ENCODE assay signal across 17 cellular contexts in the genomic region with DNA sequence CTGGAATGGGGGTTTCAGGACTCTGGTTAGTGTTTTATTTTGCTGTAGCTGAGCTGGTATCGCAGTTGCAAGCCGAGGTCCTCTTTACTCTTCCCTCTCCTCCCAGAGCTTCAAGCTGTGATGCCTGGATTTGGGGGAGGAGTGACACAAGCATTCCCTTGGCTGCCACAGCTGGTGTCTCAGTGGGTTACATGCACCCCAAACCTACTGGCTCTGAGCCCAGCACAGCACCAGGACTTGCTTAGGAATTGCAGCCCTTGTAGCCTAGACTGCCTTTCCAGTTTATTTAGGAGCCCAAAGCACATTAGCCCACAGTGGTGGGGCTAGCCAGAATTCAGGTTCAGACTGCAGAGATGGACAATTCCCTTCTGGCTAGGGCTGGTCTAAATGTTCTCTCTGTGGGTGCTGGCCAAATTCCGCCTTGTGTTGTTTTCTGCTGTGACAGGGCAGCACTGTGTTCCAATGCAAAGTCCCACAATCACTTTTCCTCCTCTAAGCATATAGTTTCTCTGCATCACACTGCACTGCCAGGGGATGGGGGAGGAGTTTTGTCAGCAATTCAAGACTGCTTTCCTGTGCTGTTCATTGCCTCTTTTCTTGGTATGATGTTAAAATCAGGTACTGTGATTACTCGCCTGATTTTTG.
DNase-seq lines count a peak whose midpoint lies in the region; ATAC-seq and TF ChIP-seq lines count a peak whose summit lies in the region.
"Had no signal": no experiment of that assay in that cellular context is flagged by ENCODE, and none has a peak within 500 bp of the region (broad histone marks: within the 10 kb centered on the region; RNA-seq: fewer than 3 reads in every experiment).

No MANE protein-coding gene starts in this region.

- H3K27me3 Mint-ChIP-seq in GM23338 (ENCODE audit: insufficient read depth, low read depth, poor library complexity) (no peaks in the 10 kb centered on the region), WTC11 (ENCODE audit: low read depth) (no peaks in the 10 kb centered on the region)

- H3K4me1 ChIP-seq in GM23338 (ENCODE audit: insufficient read depth) (no peaks in the 10 kb centered on the region; the same call in 1 of the 2 replicates), aorta (ENCODE audit: control insufficient read depth in 1 of 2, insufficient read depth in 2 of 2, low read length in 2 of 2) (no peaks in the 10 kb centered on the region)

- no peaks in the 10 kb centered on the region for H4K20me1 ChIP-seq in GM23338 (replicated peaks; ENCODE audit: insufficient read depth)

- POLR2A ChIA-PET in WTC11 (lab: Charles Lee) = no interaction called here

- H3K4me3 ChIP-seq in GM23338 (no peak overlapping the region), aorta (ENCODE audit: low read length in 2 of 2) (no peak overlapping the region)
- H3K4me3 ChIP-seq: PC-9 had no signal

- H3K79me2 ChIP-seq in GM23338 (replicated peaks; ENCODE audit: insufficient read depth) = no peaks in the 10 kb centered on the region

- CTCF ChIA-PET in WTC11 (lab: Charles Lee) = interaction anchor here (1.2 kb wide), 1 partner anchor 10 kb away, joined by 3 read pairs; no protein-coding TSS in a partner anchor

- H3K36me3 Mint-ChIP-seq in GM23338 (ENCODE audit: low read depth) (0 out of 3 replicates have a peak, but pooled peaks cover 3% of the 10 kb centered on the region), WTC11 (peaks cover 6% of the 10 kb centered on the region; the same call in 1 of the 2 replicates)

- H3K4me2 ChIP-seq in GM23338 = no peak overlapping the region
- H3K4me2 ChIP-seq: KMS-11, PC-9 had no signal

- no peaks in the 10 kb centered on the region for H3F3A ChIP-seq in GM23338 (replicated peaks; ENCODE audit: low read depth)

- TF ChIP-seq CTCF in GM23338 (conservative IDR thresholded peaks at IDR 0.05; ENCODE audit: low read depth in 2 of 2) (no peak), WTC11 (IDR thresholded peaks at IDR 0.05) (no peak)

- ATAC-seq in GM23338 (peak; percentile 70), WTC11 (peak; percentile 68), aorta (ENCODE audit: low FRiP score) (peak; percentile 46)

- H3K4me1 Mint-ChIP-seq in GM23338 (peaks cover 8% of the 10 kb centered on the region; the same call in 2 of the 3 replicates), WTC11 (peaks cover 12% of the 10 kb centered on the region)
- H3K4me1 Mint-ChIP-seq: CD8-positive, alpha-beta memory T cell had no signal

- H3K27ac Mint-ChIP-seq in GM23338 (peak overlapping the region; percentile 11; the same call in 1 of the 2 replicates), WTC11 (no peak overlapping the region)

- DNase-seq in GM23338 (ENCODE audit: low spot score) = peak; percentile 16
- no peak for DNase-seq in WTC11 (ENCODE audit: low spot score)
- peak; percentile 26 for DNase-seq in inferior parietal cortex (ENCODE audit: extremely low spot score)
- DNase-seq in aorta = no peak
- no peak for DNase-seq in activated gamma-delta T cell treated with Interleukin-2 at 50 U/mL for 16 hours
- DNase-seq in HPDE6-E6E7 (ENCODE audit: extremely low spot score) = no peak
- DNase-seq in activated CD8-positive, alpha-beta memory T cell treated with anti-CD3 and anti-CD28 coated beads for 24 hours = no peak
- DNase-seq: CD8-positive, alpha-beta memory T cell; GF-D8; GOT3; NCI-H1417 treated with DMSO at 0.1 percent for 48 hours; NCI-H187 treated with DMSO at 0.1 percent for 48 hours; NCI-H2227 treated with DMSO at 0.1 percent for 48 hours; NCI-H82; PC-9 had no signal

- H3K36me3 ChIP-seq in GM23338 (ENCODE audit: insufficient read depth) (no peaks in the 10 kb centered on the region), aorta (ENCODE audit: control insufficient read depth in 1 of 2, insufficient read depth in 2 of 2, low read length in 1 of 2) (no peaks in the 10 kb centered on the region)

- H3K9me2 ChIP-seq in GM23338 (ENCODE audit: insufficient read depth) = 0 out of 2 replicates have a peak, but pooled peaks cover 4% of the 10 kb centered on the region

- H3K27me3 ChIP-seq in GM23338 (ENCODE audit: insufficient read depth) (no peaks in the 10 kb centered on the region), aorta (ENCODE audit: control insufficient read depth in 1 of 2, insufficient read depth in 2 of 2, low read length in 1 of 2) (no peaks in the 10 kb centered on the region)

- intact Hi-C loops in aorta (cut with DNase I) = no loop called here

- WGBS in aorta, 2 donors = 80 to 81% methylated on average over 4 of the region's 4 CpGs

- peak overlapping the region; percentile 60 for H2AFZ ChIP-seq in GM23338
- H2AFZ ChIP-seq: PC-9 had no signal

- H3K9me3 Mint-ChIP-seq in GM23338 (peaks cover 9% of the 10 kb centered on the region; the same call in 2 of the 3 replicates), WTC11 (peaks cover 11% of the 10 kb centered on the region)

- H3K4me3 Mint-ChIP-seq in GM23338 = no peak overlapping the region
- no peak overlapping the region for H3K4me3 Mint-ChIP-seq in WTC11
- H3K4me3 Mint-ChIP-seq: CD8-positive, alpha-beta memory T cell had no signal

- H3K27ac ChIP-seq in GM23338 (ENCODE audit: low read depth) = no peak overlapping the region
- no peak overlapping the region for H3K27ac ChIP-seq in aorta (ENCODE audit: low read depth in 1 of 2, low read length in 2 of 2)
- H3K27ac ChIP-seq: KMS-11, PC-9, RWPE1 had no signal

- no peaks in the 10 kb centered on the region for H3K9me3 ChIP-seq in aorta (ENCODE audit: control insufficient read depth, low read length)

TF ChIP-seq in GM23338, 12 proteins besides CTCF, POLR2A, EP300 and RAD21 (continues in another document):
- TF ChIP-seq STAT1 (IDR thresholded peaks at IDR 0.05; ENCODE audit: unreplicated experiment) = no peak
- TF ChIP-seq EZH2 (IDR thresholded peaks at IDR 0.05; ENCODE audit: low read depth, unreplicated experiment) = no peak

TF ChIP-seq in WTC11, 78 proteins besides CTCF, POLR2A, EP300 and RAD21 (continues in another document):
- no peak for TF ChIP-seq NFE2L1 (CRISPR knock-in tag; IDR thresholded peaks at IDR 0.05)
- TF ChIP-seq EMX1 (CRISPR knock-in tag; IDR thresholded peaks at IDR 0.05) = no peak
- no peak for TF ChIP-seq NR3C1 (CRISPR knock-in tag; conservative IDR thresholded peaks at IDR 0.05; ENCODE audit: low read depth)
- no peak for TF ChIP-seq NR2C2 (CRISPR knock-in tag; IDR thresholded peaks at IDR 0.05)
- TF ChIP-seq, protein P1, sequence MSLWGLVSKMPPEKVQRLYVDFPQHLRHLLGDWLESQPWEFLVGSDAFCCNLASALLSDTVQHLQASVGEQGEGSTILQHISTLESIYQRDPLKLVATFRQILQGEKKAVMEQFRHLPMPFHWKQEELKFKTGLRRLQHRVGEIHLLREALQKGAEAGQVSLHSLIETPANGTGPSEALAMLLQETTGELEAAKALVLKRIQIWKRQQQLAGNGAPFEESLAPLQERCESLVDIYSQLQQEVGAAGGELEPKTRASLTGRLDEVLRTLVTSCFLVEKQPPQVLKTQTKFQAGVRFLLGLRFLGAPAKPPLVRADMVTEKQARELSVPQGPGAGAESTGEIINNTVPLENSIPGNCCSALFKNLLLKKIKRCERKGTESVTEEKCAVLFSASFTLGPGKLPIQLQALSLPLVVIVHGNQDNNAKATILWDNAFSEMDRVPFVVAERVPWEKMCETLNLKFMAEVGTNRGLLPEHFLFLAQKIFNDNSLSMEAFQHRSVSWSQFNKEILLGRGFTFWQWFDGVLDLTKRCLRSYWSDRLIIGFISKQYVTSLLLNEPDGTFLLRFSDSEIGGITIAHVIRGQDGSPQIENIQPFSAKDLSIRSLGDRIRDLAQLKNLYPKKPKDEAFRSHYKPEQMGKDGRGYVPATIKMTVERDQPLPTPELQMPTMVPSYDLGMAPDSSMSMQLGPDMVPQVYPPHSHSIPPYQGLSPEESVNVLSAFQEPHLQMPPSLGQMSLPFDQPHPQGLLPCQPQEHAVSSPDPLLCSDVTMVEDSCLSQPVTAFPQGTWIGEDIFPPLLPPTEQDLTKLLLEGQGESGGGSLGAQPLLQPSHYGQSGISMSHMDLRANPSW (CRISPR knock-in tag; conservative IDR thresholded peaks at IDR 0.05; ENCODE audit: low read depth) = no peak
- TF ChIP-seq, protein P2, sequence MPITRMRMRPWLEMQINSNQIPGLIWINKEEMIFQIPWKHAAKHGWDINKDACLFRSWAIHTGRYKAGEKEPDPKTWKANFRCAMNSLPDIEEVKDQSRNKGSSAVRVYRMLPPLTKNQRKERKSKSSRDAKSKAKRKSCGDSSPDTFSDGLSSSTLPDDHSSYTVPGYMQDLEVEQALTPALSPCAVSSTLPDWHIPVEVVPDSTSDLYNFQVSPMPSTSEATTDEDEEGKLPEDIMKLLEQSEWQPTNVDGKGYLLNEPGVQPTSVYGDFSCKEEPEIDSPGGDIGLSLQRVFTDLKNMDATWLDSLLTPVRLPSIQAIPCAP (CRISPR knock-in tag; IDR thresholded peaks at IDR 0.05) = no peak
- TF ChIP-seq, protein P3, sequence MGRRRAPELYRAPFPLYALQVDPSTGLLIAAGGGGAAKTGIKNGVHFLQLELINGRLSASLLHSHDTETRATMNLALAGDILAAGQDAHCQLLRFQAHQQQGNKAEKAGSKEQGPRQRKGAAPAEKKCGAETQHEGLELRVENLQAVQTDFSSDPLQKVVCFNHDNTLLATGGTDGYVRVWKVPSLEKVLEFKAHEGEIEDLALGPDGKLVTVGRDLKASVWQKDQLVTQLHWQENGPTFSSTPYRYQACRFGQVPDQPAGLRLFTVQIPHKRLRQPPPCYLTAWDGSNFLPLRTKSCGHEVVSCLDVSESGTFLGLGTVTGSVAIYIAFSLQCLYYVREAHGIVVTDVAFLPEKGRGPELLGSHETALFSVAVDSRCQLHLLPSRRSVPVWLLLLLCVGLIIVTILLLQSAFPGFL (CRISPR knock-in tag; IDR thresholded peaks at IDR 0.05; ENCODE audit: borderline replicate concordance) = no peak
- TF ChIP-seq ELF4 (CRISPR knock-in tag; IDR thresholded peaks at IDR 0.05; ENCODE audit: low read depth) = no peak
- no peak for TF ChIP-seq ZNF263 (CRISPR knock-in tag; IDR thresholded peaks at IDR 0.05; ENCODE audit: low read depth)
- TF ChIP-seq RELA (CRISPR knock-in tag; IDR thresholded peaks at IDR 0.05; ENCODE audit: borderline replicate concordance) = no peak

Comparison
In these comparisons a context has a peak if more than half of its experiments do, and no peak if none do; other contexts are left out.
1. DNase-seq: peak in GM23338 (single experiment) and inferior parietal cortex (single experiment); none in WTC11 (single experiment), aorta (0 of 2), activated gamma-delta T cell treated with Interleukin-2 at 50 U/mL for 16 hours (single experiment), HPDE6-E6E7 (single experiment) and activated CD8-positive, alpha-beta memory T cell treated with anti-CD3 and anti-CD28 coated beads for 24 hours (single experiment).
2. Peak in every context shown above with its lines, with median percentiles within 50 percentile points of each other: ATAC-seq.